ENCODE assay signal across 8 cellular contexts in genomic region chr9:92668746-92669526, GRCh38. TPM values are rescaled to one million over a fixed set of nuclear protein-coding genes. Genes with fewer than 3 reads are reported as not detected.
DNase-seq lines count a peak whose midpoint lies in the region; TF ChIP-seq lines count a peak whose summit lies in the region.

No MANE protein-coding gene starts in this region.

- TF ChIP-seq CTCF in NB4 (IDR thresholded peaks at IDR 0.05; ENCODE audit: low read depth, low read length), result no peak
- TF ChIP-seq CTCF in left ventricle myocardium inferior (IDR thresholded peaks at IDR 0.05; ENCODE audit: borderline replicate concordance), result no peak

- no peak for TF ChIP-seq POLR2A in NB4 (IDR thresholded peaks at IDR 0.05; ENCODE audit: extremely low read depth, insufficient read length)

- H3K36me3 ChIP-seq in left ventricle myocardium inferior, result peaks cover 10% of the 10 kb centered on the region

- H3K4me3 ChIP-seq in NB4 (ENCODE audit: low read depth, low read length) (peak overlapping the region; percentile 78), left ventricle myocardium inferior (peak overlapping the region; percentile 91)

- H3K4me1 ChIP-seq in left ventricle myocardium inferior, result peaks cover 75% of the 10 kb centered on the region

- DNase-seq in GM03348 (ENCODE audit: low spot score) (peak; percentile 88), NB4 (ENCODE audit: low read depth) (peak; percentile 41), left ventricle myocardium inferior (peak; percentile 54), renal cortical epithelial cell (ENCODE audit: low read depth) (peak; percentile 62), NOMO-1 (lab: John Stamatoyannopoulos, UW; ENCODE audit: unreplicated experiment in 2 of 2) (no peak), NCI-H128 (lab: John Stamatoyannopoulos, UW; ENCODE audit: unreplicated experiment) (no peak)
- peak; percentile 38 for DNase-seq in activated naive CD4-positive, alpha-beta T cell treated with anti-CD3 and anti-CD28 coated beads, Interleukin-2, amount 50 U/mL, for 16 hours
- DNase-seq in effector CD4-positive, alpha-beta T cell, result no peak

- peak overlapping the region; percentile 98 for H3K27ac ChIP-seq in left ventricle myocardium inferior (replicated peaks)

- intact Hi-C loops in left ventricle myocardium inferior (cut with micrococcal nuclease), result no loop called here

- H3K27me3 ChIP-seq in left ventricle myocardium inferior (ENCODE audit: low read depth), result no peaks in the 10 kb centered on the region

- H3K9me3 ChIP-seq in left ventricle myocardium inferior (replicated peaks), result no peaks in the 10 kb centered on the region

RNA-seq across cellular contexts. Expression of gene IPPK, which starts 1.0 kb away (rescaled TPM):
- 7.3 TPM for total RNA-seq in left ventricle myocardium inferior
- total RNA-seq in renal cortical epithelial cell, result 25.5 and 29.4 TPM in 2 replicates

Comparison
In these comparisons a context has a peak if more than half of its experiments do, and no peak if none do; other contexts are left out.
1. DNase-seq: peak in GM03348 (single experiment), NB4 (single experiment), activated naive CD4-positive, alpha-beta T cell treated with anti-CD3 and anti-CD28 coated beads, Interleukin-2, amount 50 U/mL, for 16 hours (single experiment), left ventricle myocardium inferior (single experiment) and renal cortical epithelial cell (single experiment); none in NOMO-1 (0 of 2), NCI-H128 (single experiment) and effector CD4-positive, alpha-beta T cell (single experiment).